9 cellular contexts compared by ENCODE assay signal in genomic region chr11:3641701-3642070, GRCh38. TPM values are rescaled to one million over a fixed set of nuclear protein-coding genes. Genes with fewer than 3 reads are reported as not detected.
DNase-seq lines count a peak whose midpoint lies in the region; ATAC-seq lines count a peak whose summit lies in the region.
"Had no signal": no experiment of that assay in that cellular context is flagged by ENCODE, and none has a peak within 500 bp of the region (broad histone marks: within the 10 kb centered on the region; RNA-seq: fewer than 3 reads in every experiment).

Gene ART5, minus strand, starts transcription at chr11:3641992. Its CDS starts 130 bp downstream, at chr11:3641862.

- CTCF ChIA-PET in naive thymus-derived CD4-positive, alpha-beta T cell (lab: Charles Lee), result no interaction called here

- H3K27ac Mint-ChIP-seq in stimulated activated naive CD8-positive, alpha-beta T cell treated with anti-CD3 and anti-CD28 coated beads, Interleukin-15, Interleukin-2, amounts not matched to agents 100 ng/mL and 50 ng/mL, for 24 hours, result no peak within 1 kb of the TSS
- peak within 1 kb of the TSS in 5 of 9 donors; percentile 39 to 79 (median 48) for H3K27ac Mint-ChIP-seq in naive thymus-derived CD4-positive, alpha-beta T cell

- peaks cover 5 to 10% of the 10 kb centered on the region in 2 donors for H3K27me3 ChIP-seq in duodenal mucosa (ENCODE audit: control insufficient read depth in 1 of 2, insufficient read depth in 2 of 2, low read length in 2 of 2)
- H3K27me3 ChIP-seq in naive thymus-derived CD4-positive, alpha-beta T cell (ENCODE audit: control insufficient read depth in 2 of 2, insufficient read depth in 2 of 2, low read length in 2 of 2), result peaks cover 0 to 3% of the 10 kb centered on the region in 2 donors

- POLR2A ChIA-PET in naive thymus-derived CD4-positive, alpha-beta T cell (lab: Charles Lee), result no interaction called here

- H3K9me3 ChIP-seq in duodenal mucosa (ENCODE audit: control insufficient read depth in 1 of 2, low read length in 2 of 2), result no peaks in the 10 kb centered on the region
- no peaks in the 10 kb centered on the region for H3K9me3 ChIP-seq in naive thymus-derived CD4-positive, alpha-beta T cell (ENCODE audit: control insufficient read depth in 2 of 3, low read length in 3 of 3)

- peaks cover 14% of the 10 kb centered on the region for H3K27me3 Mint-ChIP-seq in stimulated activated naive CD8-positive, alpha-beta T cell treated with anti-CD3 and anti-CD28 coated beads, Interleukin-15, Interleukin-2, amounts not matched to agents 100 ng/mL and 50 ng/mL, for 24 hours
- H3K27me3 Mint-ChIP-seq in naive thymus-derived CD4-positive, alpha-beta T cell, result peaks cover 20 to 48% (median 38%) of the 10 kb centered on the region in 5 donors

- no peak within 1 kb of the TSS for H3K27ac ChIP-seq in duodenal mucosa (ENCODE audit: low read depth, low read length)
- H3K27ac ChIP-seq in naive thymus-derived CD4-positive, alpha-beta T cell (ENCODE audit: low read depth, low read length), result no peak within 1 kb of the TSS

- intact Hi-C loops in naive thymus-derived CD4-positive, alpha-beta T cell (cut with micrococcal nuclease), result no loop called here

- no peaks in the 10 kb centered on the region for H3K36me3 Mint-ChIP-seq in stimulated activated naive CD8-positive, alpha-beta T cell treated with anti-CD3 and anti-CD28 coated beads, Interleukin-15, Interleukin-2, amounts not matched to agents 100 ng/mL and 50 ng/mL, for 24 hours (ENCODE audit: low read depth)
- H3K36me3 Mint-ChIP-seq in naive thymus-derived CD4-positive, alpha-beta T cell, result peaks cover 0 to 5% (median 0%) of the 10 kb centered on the region in 5 donors

- no peak for DNase-seq in stimulated activated naive CD8-positive, alpha-beta T cell treated with anti-CD3 and anti-CD28 coated beads, Interleukin-15, Interleukin-2, amounts not matched to agents 100 U/mL and 50 U/mL, for 24 hours
- peak in 1 of 9 donors; percentile 4 for DNase-seq in naive thymus-derived CD4-positive, alpha-beta T cell
- DNase-seq in NCI-H1092 (lab: John Stamatoyannopoulos, UW), result no peak
- no peak for DNase-seq in DMS53 (lab: John Stamatoyannopoulos, UW)

- no peaks in the 10 kb centered on the region for H3K9me3 Mint-ChIP-seq in stimulated activated naive CD8-positive, alpha-beta T cell treated with anti-CD3 and anti-CD28 coated beads, Interleukin-15, Interleukin-2, amounts not matched to agents 100 ng/mL and 50 ng/mL, for 24 hours
- H3K9me3 Mint-ChIP-seq in naive thymus-derived CD4-positive, alpha-beta T cell, result peaks cover 0 to 5% (median 0%) of the 10 kb centered on the region in 11 donors

- ATAC-seq in stimulated activated naive CD8-positive, alpha-beta T cell treated with anti-CD3 and anti-CD28 coated beads, Interleukin-15, Interleukin-2, amounts not matched to agents 100 U/mL and 50 U/mL, for 24 hours, result no peak
- no peak for ATAC-seq in naive thymus-derived CD4-positive, alpha-beta T cell
- ATAC-seq in HG03159 (IDR thresholded peaks at IDR 0.05; ENCODE audit: unreplicated experiment), result no peak
- no peak for ATAC-seq in HG03469 (IDR thresholded peaks at IDR 0.05; ENCODE audit: unreplicated experiment)

- H3K36me3 ChIP-seq in duodenal mucosa (ENCODE audit: control insufficient read depth in 1 of 2, insufficient read depth in 2 of 2, low read length in 2 of 2), result no peaks in the 10 kb centered on the region
- H3K36me3 ChIP-seq in naive thymus-derived CD4-positive, alpha-beta T cell (ENCODE audit: control insufficient read depth in 2 of 3, insufficient read depth in 3 of 3, low read length in 3 of 3), result no peaks in the 10 kb centered on the region

- peak within 1 kb of the TSS; percentile 73 for H3K4me3 Mint-ChIP-seq in stimulated activated naive CD8-positive, alpha-beta T cell treated with anti-CD3 and anti-CD28 coated beads, Interleukin-15, Interleukin-2, amounts not matched to agents 100 ng/mL and 50 ng/mL, for 24 hours
- H3K4me3 Mint-ChIP-seq in naive thymus-derived CD4-positive, alpha-beta T cell, result peak within 1 kb of the TSS; percentile 63 to 85 (median 82)

- H3K4me3 ChIP-seq in duodenal mucosa (ENCODE audit: low read depth in 1 of 2, low read length in 2 of 2), result peak within 1 kb of the TSS; percentile 66 to 68
- peak within 1 kb of the TSS; percentile 57 for H3K4me3 ChIP-seq in naive thymus-derived CD4-positive, alpha-beta T cell (ENCODE audit: low read length)

- peaks cover 5% of the 10 kb centered on the region for H3K4me1 Mint-ChIP-seq in stimulated activated naive CD8-positive, alpha-beta T cell treated with anti-CD3 and anti-CD28 coated beads, Interleukin-15, Interleukin-2, amounts not matched to agents 100 ng/mL and 50 ng/mL, for 24 hours (ENCODE audit: low read depth)
- peaks cover 5 to 14% (median 8%) of the 10 kb centered on the region in 7 donors for H3K4me1 Mint-ChIP-seq in naive thymus-derived CD4-positive, alpha-beta T cell

- H3K9ac ChIP-seq in duodenal mucosa (ENCODE audit: low read depth in 1 of 2, low read length in 2 of 2), result peak within 1 kb of the TSS; percentile 18 to 37

- H3K4me1 ChIP-seq in duodenal mucosa (ENCODE audit: control insufficient read depth in 1 of 2, insufficient read depth in 2 of 2, low read length in 2 of 2), result peaks cover 8 to 14% of the 10 kb centered on the region in 2 donors
- H3K4me1 ChIP-seq in naive thymus-derived CD4-positive, alpha-beta T cell (ENCODE audit: control insufficient read depth in 2 of 2, insufficient read depth in 2 of 2, low read length in 2 of 2), result peaks cover 7 to 11% of the 10 kb centered on the region in 2 donors

RNA-seq across cellular contexts. Expression of gene ART5, which starts in this region (rescaled TPM):
- total RNA-seq in naive thymus-derived CD4-positive, alpha-beta T cell, result not detected
- polyA plus RNA-seq in naive thymus-derived CD4-positive, alpha-beta T cell, result not detected
- total RNA-seq: SK-MEL-5 had no signal
